14 cellular contexts compared by ENCODE assay signal in genomic region chr11:36075053-36075452, GRCh38.
A peak's percentile ranks its signal among the peaks of the same experiment; 100 is the strongest.
DNase-seq lines count a peak whose midpoint lies in the region; ATAC-seq and TF ChIP-seq lines count a peak whose summit lies in the region.
"Had no signal": no experiment of that assay in that cellular context is flagged by ENCODE, and none has a peak within 500 bp of the region (broad histone marks: within the 10 kb centered on the region; RNA-seq: fewer than 3 reads in every experiment).

No MANE protein-coding gene starts in this region.

- no peak for ATAC-seq in HG02678 (IDR thresholded peaks at IDR 0.05; ENCODE audit: unreplicated experiment)
- ATAC-seq in HG02798 (IDR thresholded peaks at IDR 0.05; ENCODE audit: poor library complexity, unreplicated experiment), result no peak

- H3K27me3 ChIP-seq in SK-N-SH (ENCODE audit: insufficient read depth) (no peaks in the 10 kb centered on the region), BE2C (no peaks in the 10 kb centered on the region)

- no peaks in the 10 kb centered on the region for H4K20me1 ChIP-seq in SK-N-SH (ENCODE audit: insufficient read depth)

- DNase-seq in ELF-1 (ENCODE audit: low read depth, low spot score) (peak; percentile 43), SK-N-SH (no peak), fibroblast of peridontal ligament (ENCODE audit: extremely low read depth) (peak; percentile 77), retinal pigment epithelial cell (ENCODE audit: low read depth) (peak; percentile 75), NCI-H1105 (lab: John Stamatoyannopoulos, UW) (no peak), BE2C (no peak)
- DNase-seq: activated CD4-positive, alpha-beta T cell treated with anti-CD3 and anti-CD28 coated beads, Interleukin-2, amount 10 ng/mL, durations not matched to agents 24 days and 14 days; Calu3; cerebellar nuclear complex; GOT3; NCI-H1694 had no signal

- no peaks in the 10 kb centered on the region for H3F3A ChIP-seq in SK-N-SH (replicated peaks; ENCODE audit: insufficient read depth)

- H3K9me2 ChIP-seq in SK-N-SH, result no peaks in the 10 kb centered on the region

- peak overlapping the region; percentile 24 to 37; a peak in 3 of 4 replicates for H3K27ac ChIP-seq in SK-N-SH (ENCODE audit: low read depth in 2 of 2, low read length in 1 of 2)

- H3K4me2 ChIP-seq in SK-N-SH, result no peak overlapping the region

- no peaks in the 10 kb centered on the region for H3K9me3 ChIP-seq in SK-N-SH
- H3K9me3 ChIP-seq in BE2C, result no peaks in the 10 kb centered on the region

- H3K4me1 ChIP-seq in SK-N-SH (ENCODE audit: control insufficient read depth in 1 of 2, insufficient read depth in 2 of 2, low read depth in 1 of 2, low read length in 1 of 2) (peaks cover 12 to 20% of the 10 kb centered on the region in 2 experiments; a peak in 3 of 4 replicates), BE2C (no peaks in the 10 kb centered on the region)

- 0 out of 2 replicates have a peak, but pooled peaks cover 4% of the 10 kb centered on the region for H3K79me2 ChIP-seq in SK-N-SH (ENCODE audit: insufficient read depth)

- no peak overlapping the region for H2AFZ ChIP-seq in SK-N-SH (ENCODE audit: low read depth)

- POLR2A ChIA-PET in SK-N-SH (lab: Yijun Ruan, JAX), result no interaction called here

- no peak for TF ChIP-seq RAD21 in SK-N-SH (IDR thresholded peaks at IDR 0.05; ENCODE audit: low read length)

- H3K4me3 ChIP-seq in SK-N-SH (ENCODE audit: low read depth in 2 of 2, low read length in 1 of 2), result no peak overlapping the region
- no peak overlapping the region for H3K4me3 ChIP-seq in retinal pigment epithelial cell (ENCODE audit: low read length)
- no peak overlapping the region for H3K4me3 ChIP-seq in BE2C (ENCODE audit: low read depth, low read length)
- H3K4me3 ChIP-seq: lung had no signal

- TF ChIP-seq EP300 in SK-N-SH (IDR thresholded peaks at IDR 0.05; ENCODE audit: borderline replicate concordance in 1 of 2, low read depth in 1 of 2, low read length in 1 of 2), result no peak

- CTCF ChIA-PET in SK-N-SH (lab: Yijun Ruan, JAX), result interaction anchor here (0.6 to 3.6 kb wide), 6 partner anchors 10 to 456 kb away, joined by 3 to 22 read pairs (median 4); no protein-coding TSS in a partner anchor

- WGBS in SK-N-SH (ENCODE audit: low lambda C conversion rate), result 94% methylated on average over 2 of the region's 2 CpGs

- H3K9ac ChIP-seq in SK-N-SH, result no peak overlapping the region

- TF ChIP-seq CTCF in SK-N-SH (IDR thresholded peaks at IDR 0.05) (no peak), retinal pigment epithelial cell (conservative IDR thresholded peaks at IDR 0.05; ENCODE audit: low read depth, low read length) (no peak), BE2C (IDR thresholded peaks at IDR 0.05; ENCODE audit: low read depth, low read length) (no peak)

- H3K36me3 ChIP-seq in SK-N-SH (replicated peaks in 1 of 2; ENCODE audit: control insufficient read depth in 1 of 2, insufficient read depth in 2 of 2, low read length in 1 of 2) (no peaks in the 10 kb centered on the region), BE2C (no peaks in the 10 kb centered on the region)

TF ChIP-seq in SK-N-SH, 30 proteins besides CTCF, POLR2A, EP300 and RAD21:
- no peak for TF ChIP-seq FOSL2 (IDR thresholded peaks at IDR 0.05; ENCODE audit: borderline replicate concordance, low read depth)
- TF ChIP-seq TAF1 (IDR thresholded peaks at IDR 0.05; ENCODE audit: borderline replicate concordance, low read depth, low read length), result no peak
- 0 out of 2 replicates have a peak, but pooled peaks have one; percentile 9 for TF ChIP-seq TCF12 (IDR thresholded peaks at IDR 0.05)

Comparison
In these comparisons a context has a peak if more than half of its experiments do, and no peak if none do; other contexts are left out.
1. DNase-seq: peak in ELF-1 (single experiment), fibroblast of peridontal ligament (single experiment) and retinal pigment epithelial cell (single experiment); none in SK-N-SH (single experiment), NCI-H1105 (single experiment) and BE2C (single experiment).